Comparison of ENCODE assay signal across 21 cellular contexts in genomic region chr1:115781343-115781742, GRCh38. TPM values are rescaled to one million over a fixed set of nuclear protein-coding genes. Genes with fewer than 3 reads are reported as not detected.
DNase-seq lines count a peak whose midpoint lies in the region; ATAC-seq and TF ChIP-seq lines count a peak whose summit lies in the region.
"Had no signal": no experiment of that assay in that cellular context is flagged by ENCODE, and none has a peak within 500 bp of the region (broad histone marks: within the 10 kb centered on the region; RNA-seq: fewer than 3 reads in every experiment).

No MANE protein-coding gene starts in this region.

- POLR2A ChIA-PET in A673 (lab: Charles Lee; ENCODE audit: low non-redundant PET) = no interaction called here

- H3K27me3 Mint-ChIP-seq in natural killer cell (ENCODE audit: low read depth in 2 of 2) = peaks cover 25 to 51% of the 10 kb centered on the region in 2 donors

- no peaks in the 10 kb centered on the region for H3K36me3 Mint-ChIP-seq in natural killer cell
- H3K36me3 Mint-ChIP-seq: CD8-positive, alpha-beta memory T cell had no signal

- intact Hi-C loops in natural killer cell (cut with micrococcal nuclease) = no loop called here
- intact Hi-C loops in lower lobe of right lung (cut with DNase I) = no loop called here
- intact Hi-C loops in sigmoid colon (cut with DNase I) = no loop called here
- intact Hi-C loops in A673 (cut with micrococcal nuclease; ENCODE audit: unreplicated experiment) = no loop called here

- ATAC-seq in natural killer cell = no peak
- ATAC-seq in lower lobe of right lung = no peak
- ATAC-seq: K562, left ventricle myocardium superior had no signal

- peaks cover 0 to 2% of the 10 kb centered on the region in 2 donors for H3K9me3 Mint-ChIP-seq in natural killer cell

- no peak overlapping the region for H3K27ac Mint-ChIP-seq in natural killer cell
- H3K27ac Mint-ChIP-seq: CD8-positive, alpha-beta memory T cell had no signal

- H3K27ac ChIP-seq in lower lobe of right lung = no peak overlapping the region
- no peak overlapping the region for H3K27ac ChIP-seq in sigmoid colon
- H3K27ac ChIP-seq in A673 (ENCODE audit: low read depth, low read length, poor library complexity, severe bottlenecking) = no peak overlapping the region
- H3K27ac ChIP-seq: dorsolateral prefrontal cortex had no signal

- no peaks in the 10 kb centered on the region for H3K4me1 Mint-ChIP-seq in natural killer cell
- H3K4me1 Mint-ChIP-seq: CD8-positive, alpha-beta memory T cell had no signal

- H3K36me3 ChIP-seq in skeletal muscle satellite cell (ENCODE audit: insufficient read depth, low read length) (no peaks in the 10 kb centered on the region), lower lobe of right lung (no peaks in the 10 kb centered on the region), sigmoid colon (no peaks in the 10 kb centered on the region), A673 (ENCODE audit: insufficient read depth, low read length, poor library complexity, severe bottlenecking) (no peaks in the 10 kb centered on the region)
- H3K36me3 ChIP-seq: stomach had no signal

- no peak for TF ChIP-seq CTCF in fibroblast of the aortic adventitia (IDR thresholded peaks at IDR 0.05; ENCODE audit: insufficient read depth, low read length)
- TF ChIP-seq CTCF in natural killer cell (IDR thresholded peaks at IDR 0.05) = no peak
- no peak for TF ChIP-seq CTCF in lower lobe of right lung (IDR thresholded peaks at IDR 0.05)
- TF ChIP-seq CTCF in sigmoid colon (IDR thresholded peaks at IDR 0.05) = no peak
- no peak for TF ChIP-seq CTCF in A673 (conservative IDR thresholded peaks at IDR 0.05; ENCODE audit: low read depth, low read length)

- H3K9me3 ChIP-seq in skeletal muscle satellite cell (replicated peaks; ENCODE audit: low read length) (no peaks in the 10 kb centered on the region), lower lobe of right lung (no peaks in the 10 kb centered on the region), sigmoid colon (no peaks in the 10 kb centered on the region), A673 (ENCODE audit: low read depth, low read length, poor library complexity, severe bottlenecking) (no peaks in the 10 kb centered on the region)
- H3K9me3 ChIP-seq: stomach had no signal

- no peak for TF ChIP-seq EP300 in sigmoid colon (IDR thresholded peaks at IDR 0.05)

- H3K9ac ChIP-seq in skeletal muscle satellite cell (ENCODE audit: low read depth, low read length) = peak overlapping the region; percentile 76

- 86 to 95% methylated on average over 1 of the region's 1 CpG for WGBS in sigmoid colon, 2 donors

- CTCF ChIA-PET in A673 (lab: Charles Lee) = interaction anchor here (1.5 kb wide), 1 partner anchor 10 kb away, joined by 5 read pairs; no protein-coding TSS in a partner anchor

- no peaks in the 10 kb centered on the region for H3K27me3 ChIP-seq in skeletal muscle satellite cell (ENCODE audit: control insufficient read depth, insufficient read depth, low read length)
- H3K27me3 ChIP-seq in lower lobe of right lung (ENCODE audit: low read depth) = no peaks in the 10 kb centered on the region
- no peaks in the 10 kb centered on the region for H3K27me3 ChIP-seq in sigmoid colon
- no peaks in the 10 kb centered on the region for H3K27me3 ChIP-seq in A673 (replicated peaks; ENCODE audit: insufficient read depth, low read depth, low read length, poor library complexity)

- no peak overlapping the region for H3K4me3 Mint-ChIP-seq in natural killer cell
- H3K4me3 Mint-ChIP-seq: CD8-positive, alpha-beta memory T cell had no signal

- H3K4me1 ChIP-seq in skeletal muscle satellite cell (ENCODE audit: control insufficient read depth, insufficient read depth, low read length) = peaks cover 30% of the 10 kb centered on the region
- H3K4me1 ChIP-seq in lower lobe of right lung = no peaks in the 10 kb centered on the region
- H3K4me1 ChIP-seq in sigmoid colon = peaks cover 0 to 14% (median 10%) of the 10 kb centered on the region in 4 donors
- H3K4me1 ChIP-seq in A673 (ENCODE audit: insufficient read depth, low read length, poor library complexity, severe bottlenecking) = no peaks in the 10 kb centered on the region

- H3K4me2 ChIP-seq in skeletal muscle satellite cell (ENCODE audit: low read length) = peak overlapping the region; percentile 80

- DNase-seq in HPDE6-E6E7 (ENCODE audit: extremely low spot score) (peak; percentile 74), T1000 (lab: John Stamatoyannopoulos, UW) (peak; percentile 24), fibroblast of the aortic adventitia (ENCODE audit: low read depth) (peak; percentile 12), natural killer cell (no peak), lower lobe of right lung (no peak), sigmoid colon (no peak), A673 (ENCODE audit: low spot score) (no peak)
- DNase-seq: activated CD4-positive, alpha-beta T cell treated with anti-CD3 and anti-CD28 coated beads, Interleukin-2, amount 50 U/mL, for 48 hours; aorta; CD8-positive, alpha-beta memory T cell; dorsolateral prefrontal cortex; GOT3; left ventricle myocardium superior; NCI-H1930; NCI-H524 treated with DMSO at 0.1 percent for 48 hours; Right ventricle myocardium superior; stomach had no signal

- TF ChIP-seq POLR2A in sigmoid colon (IDR thresholded peaks at IDR 0.05) = no peak

- no TSS peak for BruUV-seq in A673 (replicated peaks; lab: Mats Ljungman, UMichigan)

- H3K4me3 ChIP-seq in fibroblast of the aortic adventitia (ENCODE audit: low read depth, low read length) (no peak overlapping the region), skeletal muscle satellite cell (ENCODE audit: low read length) (peak overlapping the region; percentile 19), lower lobe of right lung (no peak overlapping the region), sigmoid colon (no peak overlapping the region), A673 (ENCODE audit: low read depth, low read length, poor library complexity, severe bottlenecking) (no peak overlapping the region)
- H3K4me3 ChIP-seq: dorsolateral prefrontal cortex, K562, skin epidermis, stomach had no signal

RNA-seq across cellular contexts. Expression of gene CASQ2, which starts 12.8 kb away (rescaled TPM):
- total RNA-seq in fibroblast of the aortic adventitia (ENCODE audit: low replicate concordance) (not detected in 2 replicates), natural killer cell (not detected), lower lobe of right lung (3.3 TPM), sigmoid colon (100 to 1,000 TPM in 3 of 4 donors, 10 to 100 TPM in 1; 58.3 to 160 (median 121) TPM), A673 (2021) (0.15 and 0.52 TPM in 2 replicates)
- total RNA-seq in skeletal muscle satellite cell (2012; rRNA removed) = under 0.01 and 15.5 TPM in 2 replicates
- 1 to 10 TPM in 2 of 3 donors, under 1 TPM in 1; 0.46 to 2.6 (median 1.8) TPM for polyA plus RNA-seq in sigmoid colon
- total RNA-seq: CD8-positive, alpha-beta memory T cell; K562 had no signal
- polyA plus RNA-seq: CD8-positive, alpha-beta memory T cell; K562; neural cell had no signal

RNA-seq across cellular contexts. Expression of gene NHLH2, which starts 59.6 kb away (rescaled TPM):
- total RNA-seq in fibroblast of the aortic adventitia (ENCODE audit: low replicate concordance) (not detected in 2 replicates), natural killer cell (not detected), lower lobe of right lung (0.41 TPM), sigmoid colon (under 1 TPM in 1 of 4 donors, not detected in 3; 0.28 TPM), A673 (2021) (not detected in 2 replicates)
- 0.22 TPM in 1 of 2 replicates, not detected in the other for total RNA-seq in skeletal muscle satellite cell (2012; rRNA removed)
- polyA plus RNA-seq in sigmoid colon = not detected
- total RNA-seq: aorta; CD8-positive, alpha-beta memory T cell; K562; left ventricle myocardium superior; Right ventricle myocardium superior; stomach had no signal
- polyA plus RNA-seq: aorta; CD8-positive, alpha-beta memory T cell; K562 had no signal

Comparison
In these comparisons a context has a peak if more than half of its experiments do, and no peak if none do; other contexts are left out.
1. DNase-seq: peak in HPDE6-E6E7 (single experiment), T1000 (single experiment) and fibroblast of the aortic adventitia (single experiment); none in natural killer cell (single experiment), lower lobe of right lung (single experiment), sigmoid colon (single experiment) and A673 (single experiment).
2. RNA of gene CASQ2, which starts 12.8 kb away (total RNA-seq): 58.3 to 160 TPM in sigmoid colon; 3.3 TPM in lower lobe of right lung (single experiment), 0.15 to 0.52 TPM in A673, not detected in fibroblast of the aortic adventitia and not detected in natural killer cell; every median in the first group is over 10 times any median in the second.